20 cellular contexts compared by ENCODE assay signal in genomic region chr5:149946118-149946517, GRCh38. TPM values are rescaled to one million over a fixed set of nuclear protein-coding genes. Genes with fewer than 3 reads are reported as not detected.
DNase-seq lines count a peak whose midpoint lies in the region; ATAC-seq, FAIRE-seq and TF ChIP-seq lines count a peak whose summit lies in the region.
"Had no signal": no experiment of that assay in that cellular context is flagged by ENCODE, and none has a peak within 500 bp of the region (broad histone marks: within the 10 kb centered on the region; RNA-seq: fewer than 3 reads in every experiment).

No MANE protein-coding gene starts in this region.

- TF ChIP-seq EP300 in A549 (IDR thresholded peaks at IDR 0.05) (no peak), transverse colon (IDR thresholded peaks at IDR 0.05; ENCODE audit: low read depth) (peak; percentile 57)

- peak overlapping the region in 1 of 2 donors; percentile 44 for H3K9ac ChIP-seq in colonic mucosa (ENCODE audit: low read depth in 2 of 2, low read length in 2 of 2)
- H3K9ac ChIP-seq: BLaER1 had no signal

- no peak for TF ChIP-seq POLR2A in A549 (IDR thresholded peaks at IDR 0.05; ENCODE audit: low read length)
- TF ChIP-seq POLR2A in transverse colon (IDR thresholded peaks at IDR 0.05): no peak

- CTCF ChIA-PET in A549 (lab: Yijun Ruan, JAX): interaction anchor here (1.1 to 5.0 kb wide), 6 partner anchors 12 to 94 kb away, joined by 3 to 54 read pairs (median 3); partner anchors contain the start of gene SLC26A2

- TF ChIP-seq CTCF in A549 (IDR thresholded peaks at IDR 0.05) (no peak), colonic mucosa (IDR thresholded peaks at IDR 0.05) (no peak), mucosa of descending colon (IDR thresholded peaks at IDR 0.05) (no peak), transverse colon (IDR thresholded peaks at IDR 0.05) (no peak)

- no peak for TF ChIP-seq RAD21 in A549 (conservative IDR thresholded peaks at IDR 0.05 in 1 of 2, IDR thresholded peaks at IDR 0.05 in 1 of 2)

- H3K36me3 ChIP-seq in colonic mucosa (no peaks in the 10 kb centered on the region), mucosa of descending colon (ENCODE audit: low read depth) (no peaks in the 10 kb centered on the region), transverse colon (no peaks in the 10 kb centered on the region)
- H3K36me3 ChIP-seq: BLaER1 had no signal

- WGBS in A549 (ENCODE audit: missing lambda C conversion rate): 80% methylated on average over 3 of the region's 3 CpGs
- WGBS in transverse colon (ENCODE audit: low coverage in 1 of 2), 2 donors: 43 to 53% methylated on average over 1 to 3 of the region's 3 CpGs

- H3K4me3 ChIP-seq in A549 (no peak overlapping the region), colonic mucosa (no peak overlapping the region), mucosa of descending colon (no peak overlapping the region), transverse colon (no peak overlapping the region)
- H3K4me3 ChIP-seq: BLaER1, GM23338 had no signal

- H3K4me1 ChIP-seq in A549 (peaks cover 23% of the 10 kb centered on the region), colonic mucosa (peaks cover 10% of the 10 kb centered on the region), mucosa of descending colon (ENCODE audit: low read depth) (peaks cover 39% of the 10 kb centered on the region), transverse colon (peaks cover 20 to 44% (median 33%) of the 10 kb centered on the region in 4 donors)
- H3K4me1 ChIP-seq: BLaER1 had no signal

- H3K27me3 ChIP-seq in colonic mucosa (no peaks in the 10 kb centered on the region), transverse colon (no peaks in the 10 kb centered on the region)
- H3K27me3 ChIP-seq: BLaER1 had no signal

- in situ Hi-C loops in transverse colon (cut with MboI; ENCODE audit: low pct_ligation_motif_present in 1 of 4, low pct_unique_long_range_greater_than_20kb in 1 of 4, low sequenced_read_pairs in 3 of 4): no loop called here

- POLR2A ChIA-PET in A549 (lab: Yijun Ruan, JAX): interaction anchor here (1.2 kb wide), 1 partner anchor 14 kb away, joined by 4 read pairs; the partner anchor contains the start of gene SLC26A2

- intact Hi-C loops in colonic mucosa (cut with DNase I): no loop called here
- intact Hi-C loops in mucosa of descending colon (cut with DNase I, micrococcal nuclease): no loop called here
- intact Hi-C loops in transverse colon (cut with DNase I; ENCODE audit: low total_unique reads): no loop called here

- no peak for DNase-seq in A549 (ENCODE audit: low read depth in 1 of 2, low spot score in 1 of 2)
- DNase-seq in colonic mucosa: peak; percentile 78
- DNase-seq in mucosa of descending colon: peak; percentile 70 to 80 (median 78)
- DNase-seq in transverse colon: peak; percentile 81
- DNase-seq in effector CD8-positive, alpha-beta T cell (lab: John Stamatoyannopoulos, UW): no peak
- no peak for DNase-seq in mesenteric fat pad (ENCODE audit: low spot score)
- DNase-seq in NCI-H128 (lab: John Stamatoyannopoulos, UW; ENCODE audit: unreplicated experiment): no peak
- DNase-seq: CD8-positive, alpha-beta T cell; HCEC 1CT had no signal

- no peak overlapping the region for H3K4me2 ChIP-seq in A549
- H3K4me2 ChIP-seq: BLaER1, GM23338 had no signal

- ATAC-seq in A549: no peak
- peak; percentile 97 for ATAC-seq in mucosa of descending colon
- ATAC-seq: CD8-positive, alpha-beta T cell; GM23338 had no signal

- no peak for FAIRE-seq in A549 (lab: Jason Lieb, UNC)
- FAIRE-seq: D721Med, G401.6, GM12892, H54 had no signal

- H3K9me3 ChIP-seq in A549 (no peaks in the 10 kb centered on the region), colonic mucosa (no peaks in the 10 kb centered on the region), mucosa of descending colon (no peaks in the 10 kb centered on the region), transverse colon (no peaks in the 10 kb centered on the region)
- H3K9me3 ChIP-seq: BLaER1 had no signal

- peak overlapping the region; percentile 12 to 32; a peak in 3 of 6 replicates for H3K27ac ChIP-seq in A549
- H3K27ac ChIP-seq in colonic mucosa: peak overlapping the region; percentile 72
- H3K27ac ChIP-seq in transverse colon: peak overlapping the region; percentile 68 to 80 (median 74)
- H3K27ac ChIP-seq: 22Rv1, BLaER1, HL-60 had no signal

TF ChIP-seq in A549, 52 proteins besides CTCF, POLR2A, EP300 and RAD21:
- no peak for TF ChIP-seq EHF (CRISPR knock-in tag; IDR thresholded peaks at IDR 0.05)
- TF ChIP-seq EHMT2 (IDR thresholded peaks at IDR 0.05; ENCODE audit: low read depth): no peak
- TF ChIP-seq MAZ (IDR thresholded peaks at IDR 0.05; ENCODE audit: borderline replicate concordance, low read depth, low read length): no peak
- TF ChIP-seq SMC3 (IDR thresholded peaks at IDR 0.05): no peak
- TF ChIP-seq CHD4 (IDR thresholded peaks at IDR 0.05; ENCODE audit: borderline replicate concordance): no peak
- no peak for TF ChIP-seq GATA3 (IDR thresholded peaks at IDR 0.05; ENCODE audit: borderline replicate concordance)
- no peak for TF ChIP-seq ZFP36 (IDR thresholded peaks at IDR 0.05; ENCODE audit: borderline replicate concordance, partially characterized antibody)
- TF ChIP-seq PHF8 (IDR thresholded peaks at IDR 0.05; ENCODE audit: borderline replicate concordance, low read depth): no peak
- no peak for TF ChIP-seq MAFK (IDR thresholded peaks at IDR 0.05; ENCODE audit: partially characterized antibody)
- no peak for TF ChIP-seq JUNB (IDR thresholded peaks at IDR 0.05)
- no peak for TF ChIP-seq ESRRA (IDR thresholded peaks at IDR 0.05; ENCODE audit: borderline replicate concordance, low read length)
- TF ChIP-seq RARB (CRISPR knock-in tag; IDR thresholded peaks at IDR 0.05): no peak
- TF ChIP-seq FOXS1 (CRISPR knock-in tag; IDR thresholded peaks at IDR 0.05): no peak
- TF ChIP-seq ZSCAN20 (CRISPR knock-in tag; IDR thresholded peaks at IDR 0.05): no peak
- no peak for TF ChIP-seq PBX3 (IDR thresholded peaks at IDR 0.05)

RNA-seq across cellular contexts. Expression of gene PDE6A, which starts 1.5 kb away (rescaled TPM):
- 0.30 and 0.35 TPM in 2 replicates for polyA plus RNA-seq in A549 (2011; rRNA removed)
- 0.15 and 0.23 TPM in 2 replicates for polyA plus RNA-seq in A549 (2012; cell fraction: cytosol; rRNA removed)
- polyA plus RNA-seq in A549 (2012; cell fraction: nucleus; rRNA removed): 0.47 and 0.60 TPM in 2 replicates
- 0.20 to 0.30 TPM (median 0.28 TPM) in 3 replicates for polyA plus RNA-seq in A549 (2017; fragmentation: RNase III; extraction: RNeasy Plus Mini Kit Qiagen cat#74134 plus additional on column Dnase treatment)
- polyA minus RNA-seq in A549 (2011; rRNA and poly(A)+ RNA removed): 0.39 and 0.41 TPM in 2 replicates
- total RNA-seq in colonic mucosa: 1 to 10 TPM; 1.5 to 2.7 TPM
- total RNA-seq in mucosa of descending colon: 1 to 10 TPM; 1.6 to 7.3 (median 3.4) TPM
- 1 to 10 TPM; 1.2 to 6.5 (median 3.5) TPM for total RNA-seq in transverse colon
- not detected for total RNA-seq in mesenteric fat pad
- total RNA-seq: CD8-positive, alpha-beta T cell; GM23338; HT1080 had no signal
- polyA plus RNA-seq: AG04450, CD14-positive monocyte had no signal

RNA-seq across cellular contexts. Expression of gene SLC26A2, which starts 14.4 kb away (rescaled TPM):
- polyA plus RNA-seq in A549 (2011; rRNA removed) (23.2 and 31.9 TPM in 2 replicates), A549 (2017; fragmentation: RNase III; extraction: RNeasy Plus Mini Kit Qiagen cat#74134 plus additional on column Dnase treatment) (28.4 to 33.5 TPM (median 32.2 TPM) in 3 replicates)
- 5.2 and 6.7 TPM in 2 replicates for polyA plus RNA-seq in A549 (2012; cell fraction: cytosol; rRNA removed)
- 6.1 and 12.5 TPM in 2 replicates for polyA plus RNA-seq in A549 (2012; cell fraction: nucleus; rRNA removed)
- polyA minus RNA-seq in A549 (2011; rRNA and poly(A)+ RNA removed): 49.3 and 53.2 TPM in 2 replicates
- total RNA-seq in colonic mucosa (100 to 1,000 TPM; 339 to 770 TPM), mucosa of descending colon (1,000 to 10,000 TPM in 1 of 3 donors, 100 to 1,000 TPM in 2; 562 to 1,399 (median 853) TPM), transverse colon (1,000 to 10,000 TPM in 2 of 4 donors, 100 to 1,000 TPM in 2; 233 to 1,489 (median 1,023) TPM), mesenteric fat pad (13.1 TPM)

RNA-seq across cellular contexts. Expression of gene TIGD6, which starts 54.3 kb away (rescaled TPM):
- polyA plus RNA-seq in A549 (2011; rRNA removed) (7.3 and 8.4 TPM in 2 replicates), A549 (2017; fragmentation: RNase III; extraction: RNeasy Plus Mini Kit Qiagen cat#74134 plus additional on column Dnase treatment) (4.2 to 4.4 TPM (median 4.3 TPM) in 3 replicates)
- polyA plus RNA-seq in A549 (2012; cell fraction: cytosol; rRNA removed): 3.7 and 4.2 TPM in 2 replicates
- polyA plus RNA-seq in A549 (2012; cell fraction: nucleus; rRNA removed): 2.9 and 4.2 TPM in 2 replicates
- 12.1 and 17.4 TPM in 2 replicates for polyA minus RNA-seq in A549 (2011; rRNA and poly(A)+ RNA removed)
- total RNA-seq in colonic mucosa (1 to 10 TPM; 3.9 to 4.6 TPM), mucosa of descending colon (1 to 10 TPM; 3.0 to 4.3 (median 4.2) TPM), transverse colon (1 to 10 TPM in 2 of 4 donors, under 1 TPM in 2; 0.20 to 2.5 (median 1.6) TPM), mesenteric fat pad (4.7 TPM)

RNA-seq across cellular contexts. Expression of gene HMGXB3, which starts 54.4 kb away (rescaled TPM):
- polyA plus RNA-seq in A549 (2011; rRNA removed): 34.1 and 37.2 TPM in 2 replicates
- 21.0 and 25.8 TPM in 2 replicates for polyA plus RNA-seq in A549 (2012; cell fraction: cytosol; rRNA removed)
- polyA plus RNA-seq in A549 (2012; cell fraction: nucleus; rRNA removed): 58.1 and 65.6 TPM in 2 replicates
- polyA plus RNA-seq in A549 (2017; fragmentation: RNase III; extraction: RNeasy Plus Mini Kit Qiagen cat#74134 plus additional on column Dnase treatment): 19.6 to 20.5 TPM (median 19.9 TPM) in 3 replicates
- polyA minus RNA-seq in A549 (2011; rRNA and poly(A)+ RNA removed): 54.1 and 55.3 TPM in 2 replicates
- total RNA-seq in colonic mucosa: 10 to 100 TPM; 21.8 to 40.2 TPM
- total RNA-seq in mucosa of descending colon: 10 to 100 TPM; 25.7 to 37.5 (median 31.2) TPM
- total RNA-seq in transverse colon: 10 to 100 TPM; 29.9 to 93.5 (median 38.1) TPM
- total RNA-seq in mesenteric fat pad: 30.6 TPM

Comparison
In these comparisons a context has a peak if more than half of its experiments do, and no peak if none do; other contexts are left out.
1. DNase-seq: peak in colonic mucosa (single experiment), mucosa of descending colon (3 of 3) and transverse colon (single experiment); none in A549 (0 of 2), effector CD8-positive, alpha-beta T cell (single experiment), mesenteric fat pad (single experiment) and NCI-H128 (single experiment).
2. H3K27ac ChIP-seq: peak in every context shown above with its lines; median percentile 74 in transverse colon; 72 in colonic mucosa; 22 in A549.
3. RNA of gene SLC26A2, which starts 14.4 kb away (total RNA-seq): 233 to 1,489 TPM in transverse colon, 562 to 1,399 TPM in mucosa of descending colon and 339 to 770 TPM in colonic mucosa; 13.1 TPM in mesenteric fat pad (single experiment); every median in the first group is over 10 times any median in the second.